ENCODE assay signal across 10 cellular contexts in genomic region chr15:51093488-51093864, GRCh38. TPM values are rescaled to one million over a fixed set of nuclear protein-coding genes. Genes with fewer than 3 reads are reported as not detected.
DNase-seq lines count a peak whose midpoint lies in the region; ATAC-seq and TF ChIP-seq lines count a peak whose summit lies in the region.
"Had no signal": no experiment of that assay in that cellular context is flagged by ENCODE, and none has a peak within 500 bp of the region (broad histone marks: within the 10 kb centered on the region; RNA-seq: fewer than 3 reads in every experiment).

No MANE protein-coding gene starts in this region.

- no peak for DNase-seq in activated T-cell treated with anti-CD3 and anti-CD28 coated beads, Interleukin-2, amount 50 U/mL, for 24 hours
- no peak for DNase-seq in activated T-cell treated with anti-CD3 and anti-CD28 coated beads, Interleukin-2, amount 50 U/mL, for 48 hours
- DNase-seq in upper lobe of right lung (no peak), DMS53 (lab: John Stamatoyannopoulos, UW) (no peak), KG1 (lab: John Stamatoyannopoulos, UW) (no peak)
- DNase-seq: NCI-H1105 had no signal

- peaks cover 9% of the 10 kb centered on the region for H3K4me1 Mint-ChIP-seq in activated T-cell treated with anti-CD3 and anti-CD28 coated beads, Interleukin-2, amount 50 U/mL, for 24 hours (ENCODE audit: low read depth)
- H3K4me1 Mint-ChIP-seq: activated naive CD4-positive, alpha-beta T cell treated with anti-CD3 and anti-CD28 coated beads, Interleukin-2, amount 50 U/mL, for 24 hours had no signal

- H4K20me1 ChIP-seq in neural cell (ENCODE audit: insufficient read depth) = no peaks in the 10 kb centered on the region

- H3K27me3 Mint-ChIP-seq in activated T-cell treated with anti-CD3 and anti-CD28 coated beads, Interleukin-2, amount 50 U/mL, for 24 hours = peaks cover 90% of the 10 kb centered on the region

- H3K36me3 Mint-ChIP-seq in activated T-cell treated with anti-CD3 and anti-CD28 coated beads, Interleukin-2, amount 50 U/mL, for 24 hours (ENCODE audit: low read depth) = no peaks in the 10 kb centered on the region
- H3K36me3 Mint-ChIP-seq: activated naive CD4-positive, alpha-beta T cell treated with anti-CD3 and anti-CD28 coated beads, Interleukin-2, amount 50 U/mL, for 24 hours had no signal

- H3F3A ChIP-seq in neural cell (ENCODE audit: insufficient read depth, low read length, poor library complexity, severe bottlenecking) = no peaks in the 10 kb centered on the region

- H3K36me3 ChIP-seq in neural cell (ENCODE audit: insufficient read depth, low read length) = no peaks in the 10 kb centered on the region
- H3K36me3 ChIP-seq in upper lobe of right lung = no peaks in the 10 kb centered on the region

- H3K4me2 ChIP-seq in neural cell (ENCODE audit: low read length) = no peak overlapping the region

- no peak for TF ChIP-seq RAD21 in neural cell (conservative IDR thresholded peaks at IDR 0.05)

- H3K9me3 Mint-ChIP-seq in activated T-cell treated with anti-CD3 and anti-CD28 coated beads, Interleukin-2, amount 50 U/mL, for 24 hours = no peaks in the 10 kb centered on the region
- H3K9me3 Mint-ChIP-seq: activated naive CD4-positive, alpha-beta T cell treated with anti-CD3 and anti-CD28 coated beads, Interleukin-2, amount 50 U/mL, for 24 hours had no signal

- peak; percentile 6 for ATAC-seq in esophagus mucosa
- ATAC-seq in upper lobe of right lung = peak; percentile 6
- ATAC-seq in GM18858 (IDR thresholded peaks at IDR 0.05; ENCODE audit: unreplicated experiment) = no peak

- no peaks in the 10 kb centered on the region for H3K79me2 ChIP-seq in neural cell (replicated peaks; ENCODE audit: insufficient read depth, low read length)

- no peaks in the 10 kb centered on the region for H3K9me3 ChIP-seq in neural cell (ENCODE audit: low read length)
- H3K9me3 ChIP-seq in upper lobe of right lung = no peaks in the 10 kb centered on the region

- no peak overlapping the region for H3K9ac ChIP-seq in neural cell (ENCODE audit: low read length)

- H3K27me3 ChIP-seq in neural cell (ENCODE audit: insufficient read depth, low read depth, low read length) (peaks cover 59% of the 10 kb centered on the region), upper lobe of right lung (peaks cover 9% of the 10 kb centered on the region)

- peaks cover 20% of the 10 kb centered on the region for H3K4me1 ChIP-seq in upper lobe of right lung

- TF ChIP-seq CTCF in neural cell (IDR thresholded peaks at IDR 0.05; ENCODE audit: poor library complexity, severe bottlenecking) = no peak
- TF ChIP-seq CTCF in upper lobe of right lung (IDR thresholded peaks at IDR 0.05) = no peak

- H3K27ac ChIP-seq in neural cell (ENCODE audit: low read length) (no peak overlapping the region), upper lobe of right lung (no peak overlapping the region)

- no peak for TF ChIP-seq EP300 in neural cell (conservative IDR thresholded peaks at IDR 0.05; ENCODE audit: poor library complexity, severe bottlenecking)

- H3K27ac Mint-ChIP-seq in activated T-cell treated with anti-CD3 and anti-CD28 coated beads, Interleukin-2, amount 50 U/mL, for 24 hours = no peak overlapping the region
- H3K27ac Mint-ChIP-seq: activated naive CD4-positive, alpha-beta T cell treated with anti-CD3 and anti-CD28 coated beads, Interleukin-2, amount 50 U/mL, for 24 hours had no signal

- H3K4me3 ChIP-seq in neural cell (ENCODE audit: low read length) = peak overlapping the region; percentile 61
- H3K4me3 ChIP-seq in upper lobe of right lung = peak overlapping the region; percentile 60

- peak overlapping the region; percentile 60 for H3K4me3 Mint-ChIP-seq in activated T-cell treated with anti-CD3 and anti-CD28 coated beads, Interleukin-2, amount 50 U/mL, for 24 hours
- H3K4me3 Mint-ChIP-seq: activated naive CD4-positive, alpha-beta T cell treated with anti-CD3 and anti-CD28 coated beads, Interleukin-2, amount 50 U/mL, for 24 hours had no signal

- H2AFZ ChIP-seq in neural cell (ENCODE audit: low read depth, low read length) = no peak overlapping the region

- intact Hi-C loops in upper lobe of right lung (cut with DNase I) = no loop called here

- H3K9me2 ChIP-seq in neural cell (ENCODE audit: insufficient read depth, low read length) = no peaks in the 10 kb centered on the region

TF ChIP-seq in neural cell, 6 proteins besides CTCF, POLR2A, EP300 and RAD21:
- no peak for TF ChIP-seq EZH2 (IDR thresholded peaks at IDR 0.05; ENCODE audit: borderline replicate concordance, insufficient read depth, low read length, poor library complexity, severe bottlenecking)
- no peak for TF ChIP-seq MXI1 (conservative IDR thresholded peaks at IDR 0.05; ENCODE audit: poor library complexity, severe bottlenecking)
- TF ChIP-seq POLR2AphosphoS5 (IDR thresholded peaks at IDR 0.05) = no peak
- TF ChIP-seq TAF1 (IDR thresholded peaks at IDR 0.05; ENCODE audit: low read depth) = no peak
- TF ChIP-seq REST (IDR thresholded peaks at IDR 0.05; ENCODE audit: borderline replicate concordance) = no peak
- TF ChIP-seq SMC3 (conservative IDR thresholded peaks at IDR 0.05; ENCODE audit: poor library complexity) = no peak

RNA-seq across cellular contexts. Expression of gene TNFAIP8L3, which starts 1.2 kb away (rescaled TPM):
- total RNA-seq in esophagus mucosa (7.3 TPM), upper lobe of right lung (10.9 TPM)
- polyA plus RNA-seq in neural cell = 0.16 TPM in 1 of 2 replicates, not detected in the other
- not detected in 2 replicates for polyA minus RNA-seq in neural cell
